1 cellular context compared by ENCODE assay signal in the genomic region with DNA sequence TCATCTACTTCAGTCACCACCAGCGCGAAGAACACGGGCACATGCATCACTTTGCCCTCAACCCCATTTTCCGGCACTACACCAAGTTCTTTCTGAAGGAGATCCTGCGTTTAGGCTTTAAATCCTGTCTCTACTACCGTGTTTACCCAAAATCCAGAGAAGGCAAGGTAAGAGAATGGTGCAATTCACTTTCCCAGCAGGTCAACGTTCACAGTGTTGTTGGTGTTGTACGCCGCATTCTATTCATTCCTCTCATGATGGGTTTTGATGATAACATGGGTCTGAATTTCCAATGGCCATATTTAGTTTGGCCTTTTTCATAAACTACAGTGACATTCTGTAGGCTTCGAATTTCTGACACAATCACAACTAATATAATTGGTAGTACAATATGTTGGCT.
TF ChIP-seq lines count a peak whose summit lies in the region.

No MANE protein-coding gene starts in this region.

TF ChIP-seq in HepG2, 621 proteins besides CTCF, POLR2A, EP300 and RAD21 (continued from another document and continues in another):
- TF ChIP-seq, protein P1, sequence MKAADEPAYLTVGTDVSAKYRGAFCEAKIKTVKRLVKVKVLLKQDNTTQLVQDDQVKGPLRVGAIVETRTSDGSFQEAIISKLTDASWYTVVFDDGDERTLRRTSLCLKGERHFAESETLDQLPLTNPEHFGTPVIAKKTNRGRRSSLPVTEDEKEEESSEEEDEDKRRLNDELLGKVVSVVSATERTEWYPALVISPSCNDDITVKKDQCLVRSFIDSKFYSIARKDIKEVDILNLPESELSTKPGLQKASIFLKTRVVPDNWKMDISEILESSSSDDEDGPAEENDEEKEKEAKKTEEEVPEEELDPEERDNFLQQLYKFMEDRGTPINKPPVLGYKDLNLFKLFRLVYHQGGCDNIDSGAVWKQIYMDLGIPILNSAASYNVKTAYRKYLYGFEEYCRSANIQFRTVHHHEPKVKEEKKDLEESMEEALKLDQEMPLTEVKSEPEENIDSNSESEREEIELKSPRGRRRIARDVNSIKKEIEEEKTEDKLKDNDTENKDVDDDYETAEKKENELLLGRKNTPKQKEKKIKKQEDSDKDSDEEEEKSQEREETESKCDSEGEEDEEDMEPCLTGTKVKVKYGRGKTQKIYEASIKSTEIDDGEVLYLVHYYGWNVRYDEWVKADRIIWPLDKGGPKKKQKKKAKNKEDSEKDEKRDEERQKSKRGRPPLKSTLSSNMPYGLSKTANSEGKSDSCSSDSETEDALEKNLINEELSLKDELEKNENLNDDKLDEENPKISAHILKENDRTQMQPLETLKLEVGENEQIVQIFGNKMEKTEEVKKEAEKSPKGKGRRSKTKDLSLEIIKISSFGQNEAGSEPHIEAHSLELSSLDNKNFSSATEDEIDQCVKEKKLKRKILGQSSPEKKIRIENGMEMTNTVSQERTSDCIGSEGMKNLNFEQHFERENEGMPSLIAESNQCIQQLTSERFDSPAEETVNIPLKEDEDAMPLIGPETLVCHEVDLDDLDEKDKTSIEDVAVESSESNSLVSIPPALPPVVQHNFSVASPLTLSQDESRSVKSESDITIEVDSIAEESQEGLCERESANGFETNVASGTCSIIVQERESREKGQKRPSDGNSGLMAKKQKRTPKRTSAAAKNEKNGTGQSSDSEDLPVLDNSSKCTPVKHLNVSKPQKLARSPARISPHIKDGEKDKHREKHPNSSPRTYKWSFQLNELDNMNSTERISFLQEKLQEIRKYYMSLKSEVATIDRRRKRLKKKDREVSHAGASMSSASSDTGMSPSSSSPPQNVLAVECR (CRISPR knock-in tag; IDR thresholded peaks at IDR 0.05; ENCODE audit: borderline replicate concordance): no peak; the same call in 1 of the 2 replicates
- TF ChIP-seq PHF5A (CRISPR knock-in tag; IDR thresholded peaks at IDR 0.05; ENCODE audit: low read depth, unreplicated experiment) (no peak), ZNF382 (CRISPR knock-in tag; IDR thresholded peaks at IDR 0.05; ENCODE audit: borderline replicate concordance) (no peak), SAP130 (CRISPR knock-in tag; IDR thresholded peaks at IDR 0.05; ENCODE audit: low read depth) (no peak), DNMT1 (CRISPR knock-in tag; IDR thresholded peaks at IDR 0.05) (no peak), ATF7-NPFF (CRISPR knock-in tag; IDR thresholded peaks at IDR 0.05; ENCODE audit: low read depth) (no peak), ATF7 (IDR thresholded peaks at IDR 0.05) (no peak), ATF7 (CRISPR knock-in tag; IDR thresholded peaks at IDR 0.05) (no peak), ZNF335 (CRISPR knock-in tag; IDR thresholded peaks at IDR 0.05) (no peak), ZNF670 (CRISPR knock-in tag; IDR thresholded peaks at IDR 0.05; ENCODE audit: borderline replicate concordance) (no peak), SMARCC2 (IDR thresholded peaks at IDR 0.05) (no peak), ZFP1 (CRISPR knock-in tag; IDR thresholded peaks at IDR 0.05) (0 out of 2 replicates have a peak, but pooled peaks have one; percentile 33), ZNF841 (CRISPR knock-in tag; IDR thresholded peaks at IDR 0.05; ENCODE audit: borderline replicate concordance) (no peak), GATAD1 (CRISPR knock-in tag; IDR thresholded peaks at IDR 0.05) (no peak), EED (CRISPR knock-in tag; IDR thresholded peaks at IDR 0.05) (no peak), KDM6A (CRISPR knock-in tag; IDR thresholded peaks at IDR 0.05; ENCODE audit: low read depth) (peak; percentile 52; the same call in 1 of the 2 replicates), ZNF713 (CRISPR knock-in tag; IDR thresholded peaks at IDR 0.05) (no peak), PAWR (CRISPR knock-in tag; IDR thresholded peaks at IDR 0.05; ENCODE audit: borderline replicate concordance) (no peak), AKAP8 (CRISPR knock-in tag; IDR thresholded peaks at IDR 0.05) (no peak), KLF6 (CRISPR knock-in tag; IDR thresholded peaks at IDR 0.05) (no peak), ERF (CRISPR knock-in tag; IDR thresholded peaks at IDR 0.05) (no peak), GLI4 (CRISPR knock-in tag; IDR thresholded peaks at IDR 0.05; ENCODE audit: borderline replicate concordance) (no peak), ELF1 (CRISPR knock-in tag; IDR thresholded peaks at IDR 0.05) (no peak; the same call in 1 of the 2 replicates), ZNF598 (CRISPR knock-in tag; IDR thresholded peaks at IDR 0.05; ENCODE audit: borderline replicate concordance) (no peak), SYNCRIP (IDR thresholded peaks at IDR 0.05; ENCODE audit: insufficient read depth, low read depth, low read length) (no peak)
- TF ChIP-seq, protein P2, sequence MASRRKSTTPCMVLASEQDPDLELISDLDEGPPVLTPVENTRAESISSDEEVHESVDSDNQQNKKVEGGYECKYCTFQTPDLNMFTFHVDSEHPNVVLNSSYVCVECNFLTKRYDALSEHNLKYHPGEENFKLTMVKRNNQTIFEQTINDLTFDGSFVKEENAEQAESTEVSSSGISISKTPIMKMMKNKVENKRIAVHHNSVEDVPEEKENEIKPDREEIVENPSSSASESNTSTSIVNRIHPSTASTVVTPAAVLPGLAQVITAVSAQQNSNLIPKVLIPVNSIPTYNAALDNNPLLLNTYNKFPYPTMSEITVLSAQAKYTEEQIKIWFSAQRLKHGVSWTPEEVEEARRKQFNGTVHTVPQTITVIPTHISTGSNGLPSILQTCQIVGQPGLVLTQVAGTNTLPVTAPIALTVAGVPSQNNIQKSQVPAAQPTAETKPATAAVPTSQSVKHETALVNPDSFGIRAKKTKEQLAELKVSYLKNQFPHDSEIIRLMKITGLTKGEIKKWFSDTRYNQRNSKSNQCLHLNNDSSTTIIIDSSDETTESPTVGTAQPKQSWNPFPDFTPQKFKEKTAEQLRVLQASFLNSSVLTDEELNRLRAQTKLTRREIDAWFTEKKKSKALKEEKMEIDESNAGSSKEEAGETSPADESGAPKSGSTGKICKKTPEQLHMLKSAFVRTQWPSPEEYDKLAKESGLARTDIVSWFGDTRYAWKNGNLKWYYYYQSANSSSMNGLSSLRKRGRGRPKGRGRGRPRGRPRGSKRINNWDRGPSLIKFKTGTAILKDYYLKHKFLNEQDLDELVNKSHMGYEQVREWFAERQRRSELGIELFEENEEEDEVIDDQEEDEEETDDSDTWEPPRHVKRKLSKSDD (CRISPR knock-in tag; IDR thresholded peaks at IDR 0.05; ENCODE audit: low read depth): no peak
- TF ChIP-seq, protein P3, sequence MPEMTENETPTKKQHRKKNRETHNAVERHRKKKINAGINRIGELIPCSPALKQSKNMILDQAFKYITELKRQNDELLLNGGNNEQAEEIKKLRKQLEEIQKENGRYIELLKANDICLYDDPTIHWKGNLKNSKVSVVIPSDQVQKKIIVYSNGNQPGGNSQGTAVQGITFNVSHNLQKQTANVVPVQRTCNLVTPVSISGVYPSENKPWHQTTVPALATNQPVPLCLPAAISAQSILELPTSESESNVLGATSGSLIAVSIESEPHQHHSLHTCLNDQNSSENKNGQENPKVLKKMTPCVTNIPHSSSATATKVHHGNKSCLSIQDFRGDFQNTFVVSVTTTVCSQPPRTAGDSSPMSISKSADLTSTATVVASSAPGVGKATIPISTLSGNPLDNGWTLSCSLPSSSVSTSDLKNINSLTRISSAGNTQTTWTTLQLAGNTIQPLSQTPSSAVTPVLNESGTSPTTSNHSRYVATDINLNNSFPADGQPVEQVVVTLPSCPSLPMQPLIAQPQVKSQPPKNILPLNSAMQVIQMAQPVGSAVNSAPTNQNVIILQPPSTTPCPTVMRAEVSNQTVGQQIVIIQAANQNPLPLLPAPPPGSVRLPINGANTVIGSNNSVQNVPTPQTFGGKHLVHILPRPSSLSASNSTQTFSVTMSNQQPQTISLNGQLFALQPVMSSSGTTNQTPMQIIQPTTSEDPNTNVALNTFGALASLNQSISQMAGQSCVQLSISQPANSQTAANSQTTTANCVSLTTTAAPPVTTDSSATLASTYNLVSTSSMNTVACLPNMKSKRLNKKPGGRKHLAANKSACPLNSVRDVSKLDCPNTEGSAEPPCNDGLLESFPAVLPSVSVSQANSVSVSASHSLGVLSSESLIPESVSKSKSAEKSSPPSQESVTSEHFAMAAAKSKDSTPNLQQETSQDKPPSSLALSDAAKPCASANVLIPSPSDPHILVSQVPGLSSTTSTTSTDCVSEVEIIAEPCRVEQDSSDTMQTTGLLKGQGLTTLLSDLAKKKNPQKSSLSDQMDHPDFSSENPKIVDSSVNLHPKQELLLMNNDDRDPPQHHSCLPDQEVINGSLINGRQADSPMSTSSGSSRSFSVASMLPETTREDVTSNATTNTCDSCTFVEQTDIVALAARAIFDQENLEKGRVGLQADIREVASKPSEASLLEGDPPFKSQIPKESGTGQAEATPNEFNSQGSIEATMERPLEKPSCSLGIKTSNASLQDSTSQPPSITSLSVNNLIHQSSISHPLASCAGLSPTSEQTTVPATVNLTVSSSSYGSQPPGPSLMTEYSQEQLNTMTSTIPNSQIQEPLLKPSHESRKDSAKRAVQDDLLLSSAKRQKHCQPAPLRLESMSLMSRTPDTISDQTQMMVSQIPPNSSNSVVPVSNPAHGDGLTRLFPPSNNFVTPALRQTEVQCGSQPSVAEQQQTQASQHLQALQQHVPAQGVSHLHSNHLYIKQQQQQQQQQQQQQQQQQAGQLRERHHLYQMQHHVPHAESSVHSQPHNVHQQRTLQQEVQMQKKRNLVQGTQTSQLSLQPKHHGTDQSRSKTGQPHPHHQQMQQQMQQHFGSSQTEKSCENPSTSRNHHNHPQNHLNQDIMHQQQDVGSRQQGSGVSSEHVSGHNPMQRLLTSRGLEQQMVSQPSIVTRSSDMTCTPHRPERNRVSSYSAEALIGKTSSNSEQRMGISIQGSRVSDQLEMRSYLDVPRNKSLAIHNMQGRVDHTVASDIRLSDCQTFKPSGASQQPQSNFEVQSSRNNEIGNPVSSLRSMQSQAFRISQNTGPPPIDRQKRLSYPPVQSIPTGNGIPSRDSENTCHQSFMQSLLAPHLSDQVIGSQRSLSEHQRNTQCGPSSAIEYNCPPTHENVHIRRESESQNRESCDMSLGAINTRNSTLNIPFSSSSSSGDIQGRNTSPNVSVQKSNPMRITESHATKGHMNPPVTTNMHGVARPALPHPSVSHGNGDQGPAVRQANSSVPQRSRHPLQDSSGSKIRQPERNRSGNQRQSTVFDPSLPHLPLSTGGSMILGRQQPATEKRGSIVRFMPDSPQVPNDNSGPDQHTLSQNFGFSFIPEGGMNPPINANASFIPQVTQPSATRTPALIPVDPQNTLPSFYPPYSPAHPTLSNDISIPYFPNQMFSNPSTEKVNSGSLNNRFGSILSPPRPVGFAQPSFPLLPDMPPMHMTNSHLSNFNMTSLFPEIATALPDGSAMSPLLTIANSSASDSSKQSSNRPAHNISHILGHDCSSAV (CRISPR knock-in tag; IDR thresholded peaks at IDR 0.05; ENCODE audit: borderline replicate concordance): no peak
- TF ChIP-seq, protein P4, sequence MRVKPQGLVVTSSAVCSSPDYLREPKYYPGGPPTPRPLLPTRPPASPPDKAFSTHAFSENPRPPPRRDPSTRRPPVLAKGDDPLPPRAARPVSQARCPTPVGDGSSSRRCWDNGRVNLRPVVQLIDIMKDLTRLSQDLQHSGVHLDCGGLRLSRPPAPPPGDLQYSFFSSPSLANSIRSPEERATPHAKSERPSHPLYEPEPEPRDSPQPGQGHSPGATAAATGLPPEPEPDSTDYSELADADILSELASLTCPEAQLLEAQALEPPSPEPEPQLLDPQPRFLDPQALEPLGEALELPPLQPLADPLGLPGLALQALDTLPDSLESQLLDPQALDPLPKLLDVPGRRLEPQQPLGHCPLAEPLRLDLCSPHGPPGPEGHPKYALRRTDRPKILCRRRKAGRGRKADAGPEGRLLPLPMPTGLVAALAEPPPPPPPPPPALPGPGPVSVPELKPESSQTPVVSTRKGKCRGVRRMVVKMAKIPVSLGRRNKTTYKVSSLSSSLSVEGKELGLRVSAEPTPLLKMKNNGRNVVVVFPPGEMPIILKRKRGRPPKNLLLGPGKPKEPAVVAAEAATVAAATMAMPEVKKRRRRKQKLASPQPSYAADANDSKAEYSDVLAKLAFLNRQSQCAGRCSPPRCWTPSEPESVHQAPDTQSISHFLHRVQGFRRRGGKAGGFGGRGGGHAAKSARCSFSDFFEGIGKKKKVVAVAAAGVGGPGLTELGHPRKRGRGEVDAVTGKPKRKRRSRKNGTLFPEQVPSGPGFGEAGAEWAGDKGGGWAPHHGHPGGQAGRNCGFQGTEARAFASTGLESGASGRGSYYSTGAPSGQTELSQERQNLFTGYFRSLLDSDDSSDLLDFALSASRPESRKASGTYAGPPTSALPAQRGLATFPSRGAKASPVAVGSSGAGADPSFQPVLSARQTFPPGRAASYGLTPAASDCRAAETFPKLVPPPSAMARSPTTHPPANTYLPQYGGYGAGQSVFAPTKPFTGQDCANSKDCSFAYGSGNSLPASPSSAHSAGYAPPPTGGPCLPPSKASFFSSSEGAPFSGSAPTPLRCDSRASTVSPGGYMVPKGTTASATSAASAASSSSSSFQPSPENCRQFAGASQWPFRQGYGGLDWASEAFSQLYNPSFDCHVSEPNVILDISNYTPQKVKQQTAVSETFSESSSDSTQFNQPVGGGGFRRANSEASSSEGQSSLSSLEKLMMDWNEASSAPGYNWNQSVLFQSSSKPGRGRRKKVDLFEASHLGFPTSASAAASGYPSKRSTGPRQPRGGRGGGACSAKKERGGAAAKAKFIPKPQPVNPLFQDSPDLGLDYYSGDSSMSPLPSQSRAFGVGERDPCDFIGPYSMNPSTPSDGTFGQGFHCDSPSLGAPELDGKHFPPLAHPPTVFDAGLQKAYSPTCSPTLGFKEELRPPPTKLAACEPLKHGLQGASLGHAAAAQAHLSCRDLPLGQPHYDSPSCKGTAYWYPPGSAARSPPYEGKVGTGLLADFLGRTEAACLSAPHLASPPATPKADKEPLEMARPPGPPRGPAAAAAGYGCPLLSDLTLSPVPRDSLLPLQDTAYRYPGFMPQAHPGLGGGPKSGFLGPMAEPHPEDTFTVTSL (CRISPR knock-in tag; IDR thresholded peaks at IDR 0.05; ENCODE audit: borderline replicate concordance): no peak
- TF ChIP-seq, protein P5, sequence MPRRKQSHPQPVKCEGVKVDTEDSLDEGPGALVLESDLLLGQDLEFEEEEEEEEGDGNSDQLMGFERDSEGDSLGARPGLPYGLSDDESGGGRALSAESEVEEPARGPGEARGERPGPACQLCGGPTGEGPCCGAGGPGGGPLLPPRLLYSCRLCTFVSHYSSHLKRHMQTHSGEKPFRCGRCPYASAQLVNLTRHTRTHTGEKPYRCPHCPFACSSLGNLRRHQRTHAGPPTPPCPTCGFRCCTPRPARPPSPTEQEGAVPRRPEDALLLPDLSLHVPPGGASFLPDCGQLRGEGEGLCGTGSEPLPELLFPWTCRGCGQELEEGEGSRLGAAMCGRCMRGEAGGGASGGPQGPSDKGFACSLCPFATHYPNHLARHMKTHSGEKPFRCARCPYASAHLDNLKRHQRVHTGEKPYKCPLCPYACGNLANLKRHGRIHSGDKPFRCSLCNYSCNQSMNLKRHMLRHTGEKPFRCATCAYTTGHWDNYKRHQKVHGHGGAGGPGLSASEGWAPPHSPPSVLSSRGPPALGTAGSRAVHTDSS (CRISPR knock-in tag; conservative IDR thresholded peaks at IDR 0.05): no peak
- TF ChIP-seq, protein P6, sequence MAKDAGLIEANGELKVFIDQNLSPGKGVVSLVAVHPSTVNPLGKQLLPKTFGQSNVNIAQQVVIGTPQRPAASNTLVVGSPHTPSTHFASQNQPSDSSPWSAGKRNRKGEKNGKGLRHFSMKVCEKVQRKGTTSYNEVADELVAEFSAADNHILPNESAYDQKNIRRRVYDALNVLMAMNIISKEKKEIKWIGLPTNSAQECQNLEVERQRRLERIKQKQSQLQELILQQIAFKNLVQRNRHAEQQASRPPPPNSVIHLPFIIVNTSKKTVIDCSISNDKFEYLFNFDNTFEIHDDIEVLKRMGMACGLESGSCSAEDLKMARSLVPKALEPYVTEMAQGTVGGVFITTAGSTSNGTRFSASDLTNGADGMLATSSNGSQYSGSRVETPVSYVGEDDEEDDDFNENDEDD (CRISPR knock-in tag; IDR thresholded peaks at IDR 0.05; ENCODE audit: borderline replicate concordance): no peak
